ENCODE assay signal across 35 cellular contexts in the genomic region with DNA sequence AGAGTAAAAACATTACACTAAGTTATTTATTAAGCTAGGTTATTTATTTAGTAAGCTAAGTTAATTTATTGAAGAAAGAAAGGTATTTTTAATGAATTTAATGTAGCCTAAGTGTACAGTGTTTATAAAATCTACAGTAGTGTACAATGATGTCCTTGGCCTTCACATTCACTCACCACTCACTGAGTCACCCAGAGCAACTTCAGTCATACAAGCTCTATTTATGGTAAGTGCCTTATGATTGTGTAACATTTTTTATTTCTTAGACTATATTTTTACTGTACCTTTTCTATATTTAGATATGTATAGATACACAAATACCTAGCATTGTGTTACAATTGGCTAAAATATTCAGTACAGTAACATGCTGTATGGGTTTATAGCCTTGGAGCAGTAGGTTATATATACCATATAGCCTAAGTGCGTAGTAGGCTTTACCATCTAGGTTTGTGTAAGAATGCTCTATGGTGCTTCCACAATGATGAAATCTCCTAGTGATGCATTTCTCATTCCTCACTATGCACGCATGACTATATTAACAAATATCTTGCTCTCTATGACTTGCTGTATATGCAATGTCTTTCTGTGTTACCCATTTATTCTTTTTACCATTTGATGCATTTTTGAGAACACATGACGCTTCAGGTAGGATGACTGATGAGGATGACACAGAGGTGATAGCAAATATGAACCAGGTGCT.
"Had no signal": no experiment of that assay in that cellular context is flagged by ENCODE, and none has a peak within 500 bp of the region (broad histone marks: within the 10 kb centered on the region; RNA-seq: fewer than 3 reads in every experiment).

No MANE protein-coding gene starts in this region.

- H2AFZ ChIP-seq: PC-9 had no signal

- H3K9me3 ChIP-seq: body of pancreas had no signal

- H3K4me2 ChIP-seq: PC-9 had no signal

- H3K27me3 ChIP-seq: body of pancreas had no signal

- H3K36me3 ChIP-seq: WERI-Rb-1 had no signal

- ATAC-seq: activated CD8-positive, alpha-beta memory T cell treated with anti-CD3 and anti-CD28 coated beads, Interleukin-2, amount 10 ng/mL, durations not matched to agents 7 days and 5 days; body of pancreas had no signal

- H3K4me3 ChIP-seq: body of pancreas, PC-9 had no signal

- H3K4me1 ChIP-seq: body of pancreas had no signal

- DNase-seq: activated CD4-positive, alpha-beta memory T cell treated with anti-CD3 and anti-CD28 coated beads, Interleukin-2, amount 10 ng/mL, durations not matched to agents 7 days and 5 days; activated CD4-positive, alpha-beta T cell treated with anti-CD3 and anti-CD28 coated beads for 1 hour; activated CD4-positive, alpha-beta T cell treated with anti-CD3 and anti-CD28 coated beads for 48 hours; activated CD4-positive, CD25-positive, alpha-beta regulatory T cell; activated CD8-positive, alpha-beta memory T cell treated with anti-CD3 and anti-CD28 coated beads for 24 hours; activated CD8-positive, alpha-beta memory T cell treated with anti-CD3 and anti-CD28 coated beads, Interleukin-2, amount 10 ng/mL, durations not matched to agents 7 days and 5 days; activated CD8-positive, alpha-beta memory T cell treated with anti-CD3 and anti-CD28 coated beads, Interleukin-2, amount 50 U/mL, for 48 hours; activated effector memory CD4-positive, alpha-beta T cell treated with anti-CD3 and anti-CD28 coated beads, Interleukin-2, amount 50 U/mL, for 16 hours; activated naive CD4-positive, alpha-beta T cell treated with Interleukin-2 at 50 U/mL for 16 hours; activated naive CD8-positive, alpha-beta T cell treated with anti-CD3 and anti-CD28 coated beads, Interleukin-2, amount 10 ng/mL, durations not matched to agents 7 days and 5 days; activated T-cell treated with anti-CD3 and anti-CD28 coated beads, Interleukin-2, amount 50 U/mL, for 48 hours; body of pancreas; central memory CD4-positive, alpha-beta T cell; Kasumi-1; MM.1S; NCI-H1092 treated with DMSO at 0.1 percent for 48 hours; NCI-H1417; NCI-H146; NCI-H187; NCI-H2029 treated with DMSO at 0.1 percent for 48 hours; NCI-H2107; NCI-H2171; NCI-H510A; NCI-H526; NCI-H748 treated with DMSO at 0.1 percent for 48 hours; NK-92 treated with Interleukin-12 subunit alpha and Interleukin-12 subunit beta, amount 100 ng/mL, for 24 hours; PC-9; Right ventricle myocardium superior; SW 1271; T-helper 1 cell; T-helper 2 cell; T-helper 9 cell; WERI-Rb-1 had no signal

- FAIRE-seq: astrocyte, RCC 7860 had no signal

- H3K27ac ChIP-seq: body of pancreas, PC-9, WERI-Rb-1 had no signal
